1 cellular context compared by ENCODE assay signal in genomic region chr20:50852085-50852484, GRCh38.
TF ChIP-seq lines count a peak whose summit lies in the region.

No MANE protein-coding gene starts in this region.

TF ChIP-seq in H1, 55 proteins besides CTCF, POLR2A, EP300 and RAD21 (continued from another document):
- TF ChIP-seq CREB1 (IDR thresholded peaks at IDR 0.05) (no peak), KDM5A (IDR thresholded peaks at IDR 0.05; ENCODE audit: low read length) (no peak), SP2 (IDR thresholded peaks at IDR 0.05; ENCODE audit: low read length) (no peak), NRF1 (IDR thresholded peaks at IDR 0.05; ENCODE audit: low read depth, low read length) (no peak), CTBP2 (IDR thresholded peaks at IDR 0.05; ENCODE audit: borderline replicate concordance, insufficient read depth, insufficient read length, low read length) (no peak), USF2 (IDR thresholded peaks at IDR 0.05; ENCODE audit: low read length) (no peak), GTF2F1 (IDR thresholded peaks at IDR 0.05; ENCODE audit: borderline replicate concordance, low read depth, low read length) (no peak), NANOG (IDR thresholded peaks at IDR 0.05; ENCODE audit: insufficient read depth, low read depth, low read length, poor library complexity, severe bottlenecking) (no peak), SAP30 (IDR thresholded peaks at IDR 0.05; ENCODE audit: insufficient read depth, insufficient replicate concordance, low read length) (no peak), SUZ12 (IDR thresholded peaks at IDR 0.05; ENCODE audit: low read length) (no peak), RNF2 (IDR thresholded peaks at IDR 0.05; ENCODE audit: borderline replicate concordance, low read depth, low read length, missing control alignments, poor library complexity, severe bottlenecking) (no peak)
